Comparison of ENCODE assay signal across 1 cellular context in the genomic region with DNA sequence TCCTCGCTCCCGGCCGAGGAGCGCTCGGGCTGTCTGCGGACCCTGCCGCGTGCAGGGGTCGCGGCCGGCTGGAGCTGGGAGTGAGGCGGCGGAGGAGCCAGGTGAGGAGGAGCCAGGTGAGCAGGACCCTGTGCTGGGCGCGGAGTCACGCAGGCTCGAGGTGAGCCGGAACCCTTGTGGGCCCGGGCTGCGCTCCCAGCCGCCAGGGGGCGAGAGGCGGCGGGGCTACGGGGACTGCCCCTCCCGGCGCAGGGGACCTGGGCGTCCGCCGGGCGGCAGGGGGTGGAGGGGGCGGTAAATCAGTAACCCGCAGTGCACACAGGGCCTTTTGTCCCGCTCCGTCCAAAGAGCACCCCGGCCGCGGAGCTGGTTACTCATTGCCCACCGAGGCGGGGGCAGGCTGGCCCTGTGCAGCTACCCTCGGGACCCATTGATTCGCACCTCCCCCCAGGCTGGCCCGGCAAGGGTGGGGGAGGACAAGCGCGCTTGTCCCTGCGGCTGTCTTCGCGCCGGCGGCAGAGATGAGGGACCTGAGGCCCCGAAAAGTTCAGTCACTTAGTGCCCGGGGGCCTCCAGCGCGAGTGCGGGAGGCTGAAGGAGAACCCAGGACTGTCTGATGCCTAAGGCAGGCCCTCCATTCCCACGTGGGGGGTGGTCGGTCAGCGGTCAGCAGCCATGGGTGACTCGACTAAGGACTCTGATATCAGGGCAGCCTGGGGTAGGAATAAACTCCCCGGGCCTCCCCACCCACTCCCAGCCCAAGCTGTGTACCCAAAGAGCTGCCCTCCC.
A peak's percentile ranks its signal among the peaks of the same experiment; 100 is the strongest.
TF ChIP-seq lines count a peak whose summit lies in the region.

No MANE protein-coding gene starts in this region.

TF ChIP-seq in K562, 482 proteins besides CTCF, POLR2A, EP300 and RAD21 (continued from another document and continues in another):
- no peak for TF ChIP-seq E2F5 (CRISPR knock-in tag; IDR thresholded peaks at IDR 0.05)
- TF ChIP-seq NR2F6 (CRISPR knock-in tag; IDR thresholded peaks at IDR 0.05): no peak
- TF ChIP-seq ZNF398 (CRISPR knock-in tag; IDR thresholded peaks at IDR 0.05): no peak
- peak; percentile 43 to 58; a peak in 3 of 4 replicates for TF ChIP-seq KDM1A (IDR thresholded peaks at IDR 0.05)
- no peak for TF ChIP-seq CBX8 (IDR thresholded peaks at IDR 0.05; ENCODE audit: borderline replicate concordance, extremely low read depth, low read depth, low read length, poor library complexity, severe bottlenecking)
- peak; percentile 80 for TF ChIP-seq CCNT2 (IDR thresholded peaks at IDR 0.05; ENCODE audit: borderline replicate concordance, extremely low read depth, insufficient read length, low read depth, low read length)
- no peak for TF ChIP-seq ZNF518B (CRISPR knock-in tag; IDR thresholded peaks at IDR 0.05)
- TF ChIP-seq ZNF232 (CRISPR knock-in tag; IDR thresholded peaks at IDR 0.05): peak; percentile 73; the same call in 1 of the 2 replicates
- TF ChIP-seq ZNF174 (CRISPR knock-in tag; IDR thresholded peaks at IDR 0.05): no peak
- TF ChIP-seq TEAD2 (tag; IDR thresholded peaks at IDR 0.05): no peak
- TF ChIP-seq, protein P1, sequence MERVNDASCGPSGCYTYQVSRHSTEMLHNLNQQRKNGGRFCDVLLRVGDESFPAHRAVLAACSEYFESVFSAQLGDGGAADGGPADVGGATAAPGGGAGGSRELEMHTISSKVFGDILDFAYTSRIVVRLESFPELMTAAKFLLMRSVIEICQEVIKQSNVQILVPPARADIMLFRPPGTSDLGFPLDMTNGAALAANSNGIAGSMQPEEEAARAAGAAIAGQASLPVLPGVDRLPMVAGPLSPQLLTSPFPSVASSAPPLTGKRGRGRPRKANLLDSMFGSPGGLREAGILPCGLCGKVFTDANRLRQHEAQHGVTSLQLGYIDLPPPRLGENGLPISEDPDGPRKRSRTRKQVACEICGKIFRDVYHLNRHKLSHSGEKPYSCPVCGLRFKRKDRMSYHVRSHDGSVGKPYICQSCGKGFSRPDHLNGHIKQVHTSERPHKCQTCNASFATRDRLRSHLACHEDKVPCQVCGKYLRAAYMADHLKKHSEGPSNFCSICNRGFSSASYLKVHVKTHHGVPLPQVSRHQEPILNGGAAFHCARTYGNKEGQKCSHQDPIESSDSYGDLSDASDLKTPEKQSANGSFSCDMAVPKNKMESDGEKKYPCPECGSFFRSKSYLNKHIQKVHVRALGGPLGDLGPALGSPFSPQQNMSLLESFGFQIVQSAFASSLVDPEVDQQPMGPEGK (CRISPR knock-in tag; IDR thresholded peaks at IDR 0.05; ENCODE audit: borderline replicate concordance): no peak
- TF ChIP-seq, protein P2, sequence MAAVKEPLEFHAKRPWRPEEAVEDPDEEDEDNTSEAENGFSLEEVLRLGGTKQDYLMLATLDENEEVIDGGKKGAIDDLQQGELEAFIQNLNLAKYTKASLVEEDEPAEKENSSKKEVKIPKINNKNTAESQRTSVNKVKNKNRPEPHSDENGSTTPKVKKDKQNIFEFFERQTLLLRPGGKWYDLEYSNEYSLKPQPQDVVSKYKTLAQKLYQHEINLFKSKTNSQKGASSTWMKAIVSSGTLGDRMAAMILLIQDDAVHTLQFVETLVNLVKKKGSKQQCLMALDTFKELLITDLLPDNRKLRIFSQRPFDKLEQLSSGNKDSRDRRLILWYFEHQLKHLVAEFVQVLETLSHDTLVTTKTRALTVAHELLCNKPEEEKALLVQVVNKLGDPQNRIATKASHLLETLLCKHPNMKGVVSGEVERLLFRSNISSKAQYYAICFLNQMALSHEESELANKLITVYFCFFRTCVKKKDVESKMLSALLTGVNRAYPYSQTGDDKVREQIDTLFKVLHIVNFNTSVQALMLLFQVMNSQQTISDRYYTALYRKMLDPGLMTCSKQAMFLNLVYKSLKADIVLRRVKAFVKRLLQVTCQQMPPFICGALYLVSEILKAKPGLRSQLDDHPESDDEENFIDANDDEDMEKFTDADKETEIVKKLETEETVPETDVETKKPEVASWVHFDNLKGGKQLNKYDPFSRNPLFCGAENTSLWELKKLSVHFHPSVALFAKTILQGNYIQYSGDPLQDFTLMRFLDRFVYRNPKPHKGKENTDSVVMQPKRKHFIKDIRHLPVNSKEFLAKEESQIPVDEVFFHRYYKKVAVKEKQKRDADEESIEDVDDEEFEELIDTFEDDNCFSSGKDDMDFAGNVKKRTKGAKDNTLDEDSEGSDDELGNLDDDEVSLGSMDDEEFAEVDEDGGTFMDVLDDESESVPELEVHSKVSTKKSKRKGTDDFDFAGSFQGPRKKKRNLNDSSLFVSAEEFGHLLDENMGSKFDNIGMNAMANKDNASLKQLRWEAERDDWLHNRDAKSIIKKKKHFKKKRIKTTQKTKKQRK (IDR thresholded peaks at IDR 0.05; ENCODE audit: borderline replicate concordance, low read depth, low read length): no peak
- no peak for TF ChIP-seq ZNF224 (CRISPR knock-in tag; IDR thresholded peaks at IDR 0.05)
- no peak for TF ChIP-seq TCF7L2 (IDR thresholded peaks at IDR 0.05; ENCODE audit: low read depth, low read length)
- TF ChIP-seq RAD51 (IDR thresholded peaks at IDR 0.05; ENCODE audit: borderline replicate concordance, low read depth): no peak
- no peak for TF ChIP-seq BDP1 (IDR thresholded peaks at IDR 0.05; ENCODE audit: insufficient read depth, insufficient read length)
- TF ChIP-seq TAF1 (IDR thresholded peaks at IDR 0.05; ENCODE audit: control insufficient read depth, extremely low read depth, insufficient read depth, low read length, severe bottlenecking): peak; percentile 16
- no peak for TF ChIP-seq CREB3 (tag; conservative IDR thresholded peaks at IDR 0.05; ENCODE audit: low read depth)
- TF ChIP-seq, protein P3, sequence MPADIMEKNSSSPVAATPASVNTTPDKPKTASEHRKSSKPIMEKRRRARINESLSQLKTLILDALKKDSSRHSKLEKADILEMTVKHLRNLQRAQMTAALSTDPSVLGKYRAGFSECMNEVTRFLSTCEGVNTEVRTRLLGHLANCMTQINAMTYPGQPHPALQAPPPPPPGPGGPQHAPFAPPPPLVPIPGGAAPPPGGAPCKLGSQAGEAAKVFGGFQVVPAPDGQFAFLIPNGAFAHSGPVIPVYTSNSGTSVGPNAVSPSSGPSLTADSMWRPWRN (IDR thresholded peaks at IDR 0.05; ENCODE audit: low read depth): no peak
- TF ChIP-seq IRF2 (CRISPR knock-in tag; IDR thresholded peaks at IDR 0.05): no peak
- no peak for TF ChIP-seq ARNT (IDR thresholded peaks at IDR 0.05)
- no peak for TF ChIP-seq ZNF316 (IDR thresholded peaks at IDR 0.05)
- no peak for TF ChIP-seq BRD4 (IDR thresholded peaks at IDR 0.05)
- TF ChIP-seq POLR3A (IDR thresholded peaks at IDR 0.05; ENCODE audit: borderline replicate concordance, extremely low read depth, insufficient read depth, insufficient read length): no peak
- TF ChIP-seq NR2C1 (IDR thresholded peaks at IDR 0.05): no peak
- TF ChIP-seq NR2C1 (tag; IDR thresholded peaks at IDR 0.05): no peak
- no peak for TF ChIP-seq U2AF2 (optimal IDR thresholded peaks at IDR 0.05; ENCODE audit: low read depth, low read length)
- peak; percentile 74 for TF ChIP-seq CXXC5 (CRISPR knock-in tag; IDR thresholded peaks at IDR 0.05)
- peak; percentile 66 for TF ChIP-seq RNF2 (IDR thresholded peaks at IDR 0.05)
- no peak for TF ChIP-seq ZNF644 (tag; IDR thresholded peaks at IDR 0.05; ENCODE audit: low read depth)
- peak; percentile 65 for TF ChIP-seq CREM (IDR thresholded peaks at IDR 0.05; ENCODE audit: low read depth)
- no peak for TF ChIP-seq SP2 (IDR thresholded peaks at IDR 0.05; ENCODE audit: extremely low read depth, low read depth, low read length, poor library complexity, severe bottlenecking)
- no peak for TF ChIP-seq ZBTB17 (CRISPR knock-in tag; IDR thresholded peaks at IDR 0.05)
- TF ChIP-seq HDAC6 (IDR thresholded peaks at IDR 0.05; ENCODE audit: low read depth, low read length): no peak
- TF ChIP-seq ZNF140 (CRISPR knock-in tag; IDR thresholded peaks at IDR 0.05): no peak
- TF ChIP-seq NCOR1 (IDR thresholded peaks at IDR 0.05): no peak
- no peak for TF ChIP-seq NCOA4 (IDR thresholded peaks at IDR 0.05; ENCODE audit: partially characterized antibody)
- TF ChIP-seq SAP30 (IDR thresholded peaks at IDR 0.05; ENCODE audit: borderline replicate concordance, insufficient read depth, low read depth, low read length, poor library complexity, severe bottlenecking): peak; percentile 48
- peak in 1 of 2 experiments; percentile 93 for TF ChIP-seq MNT (conservative IDR thresholded peaks at IDR 0.05)
- TF ChIP-seq GATAD2B (IDR thresholded peaks at IDR 0.05; ENCODE audit: borderline replicate concordance): no peak; the same call in 1 of the 2 replicates
- TF ChIP-seq NR2C2 (CRISPR knock-in tag; IDR thresholded peaks at IDR 0.05): no peak
- TF ChIP-seq NR2C2 (tag; IDR thresholded peaks at IDR 0.05): no peak
- no peak for TF ChIP-seq HINFP (tag; conservative IDR thresholded peaks at IDR 0.05; ENCODE audit: low read depth)
- 0 out of 2 replicates have a peak, but pooled peaks have one; percentile 46 for TF ChIP-seq MXI1 (IDR thresholded peaks at IDR 0.05; ENCODE audit: low read depth, low read length)
- TF ChIP-seq SMARCC2 (IDR thresholded peaks at IDR 0.05; ENCODE audit: low read depth): no peak
- no peak for TF ChIP-seq PHB2 (IDR thresholded peaks at IDR 0.05; ENCODE audit: low read depth)
- no peak for TF ChIP-seq PRMT5 (CRISPR knock-in tag; IDR thresholded peaks at IDR 0.05)
- TF ChIP-seq CBFA2T3 (IDR thresholded peaks at IDR 0.05): no peak
- TF ChIP-seq ZNF77 (CRISPR knock-in tag; IDR thresholded peaks at IDR 0.05): no peak
- TF ChIP-seq CHD2 (IDR thresholded peaks at IDR 0.05; ENCODE audit: low read depth, low read length): peak; percentile 8; the same call in 1 of the 2 replicates
